In genomic region chr1:27689423-27690173, GRCh38 we compare ENCODE assay signal across 12 cellular contexts. TPM values are rescaled to one million over a fixed set of nuclear protein-coding genes. Genes with fewer than 3 reads are reported as not detected.
DNase-seq lines count a peak whose midpoint lies in the region; ATAC-seq and TF ChIP-seq lines count a peak whose summit lies in the region.
"Had no signal": no experiment of that assay in that cellular context is flagged by ENCODE, and none has a peak within 500 bp of the region (broad histone marks: within the 10 kb centered on the region; RNA-seq: fewer than 3 reads in every experiment).

No MANE protein-coding gene starts in this region.

- H3K27me3 Mint-ChIP-seq in glutamatergic neuron (ENCODE audit: unreplicated experiment) (no peaks in the 10 kb centered on the region), nephron progenitor cell (ENCODE audit: low read depth, poor library complexity) (no peaks in the 10 kb centered on the region)

- H3K4me3 Mint-ChIP-seq in glutamatergic neuron (ENCODE audit: unreplicated experiment) (no peak overlapping the region), nephron progenitor cell (no peak overlapping the region)

- H3K27me3 ChIP-seq in ACC112 (ENCODE audit: insufficient read depth, low read length) (no peaks in the 10 kb centered on the region), heart left ventricle (no peaks in the 10 kb centered on the region)
- H3K27me3 ChIP-seq: breast epithelium had no signal

- peaks cover 12% of the 10 kb centered on the region for H3K4me1 ChIP-seq in ACC112 (ENCODE audit: control insufficient read depth, insufficient read depth, low read length, unreplicated experiment)
- H3K4me1 ChIP-seq in heart left ventricle: peaks cover 0 to 17% (median 0%) of the 10 kb centered on the region in 12 donors
- H3K4me1 ChIP-seq: breast epithelium had no signal

- no peaks in the 10 kb centered on the region for H3K79me2 ChIP-seq in ACC112 (ENCODE audit: control insufficient read depth, insufficient read depth, low read length, unreplicated experiment)

- intact Hi-C loops in heart left ventricle (cut with DNase I): no loop called here

- H3K27ac Mint-ChIP-seq in glutamatergic neuron (ENCODE audit: unreplicated experiment) (no peak overlapping the region), nephron progenitor cell (no peak overlapping the region)

- no peak for TF ChIP-seq POLR2A in heart left ventricle (IDR thresholded peaks at IDR 0.05)

- H3K9me3 Mint-ChIP-seq in glutamatergic neuron (ENCODE audit: unreplicated experiment): peaks cover 1% of the 10 kb centered on the region
- H3K9me3 Mint-ChIP-seq in nephron progenitor cell: peaks cover 21% of the 10 kb centered on the region

- no peaks in the 10 kb centered on the region for H3K9me3 ChIP-seq in heart left ventricle
- H3K9me3 ChIP-seq: breast epithelium had no signal

- DNase-seq in M059J (ENCODE audit: low read depth): peak; percentile 79
- DNase-seq in heart left ventricle: no peak
- DNase-seq in glutamatergic neuron: no peak
- DNase-seq in nephron progenitor cell: no peak
- DNase-seq in DMS79 (lab: John Stamatoyannopoulos, UW): no peak
- DNase-seq: DMS153, left colon, NCI-H1417 had no signal

- peak overlapping the region; percentile 63 for H3K4me3 ChIP-seq in ACC112 (ENCODE audit: low read depth, low read length)
- H3K4me3 ChIP-seq in heart left ventricle: peak overlapping the region in 3 of 12 donors; percentile 5 to 36 (median 17)

- H3K4me1 Mint-ChIP-seq in glutamatergic neuron (ENCODE audit: low read depth, unreplicated experiment): no peaks in the 10 kb centered on the region
- peaks cover 24% of the 10 kb centered on the region for H3K4me1 Mint-ChIP-seq in nephron progenitor cell

- H3K36me3 Mint-ChIP-seq in glutamatergic neuron (ENCODE audit: unreplicated experiment) (no peaks in the 10 kb centered on the region), nephron progenitor cell (ENCODE audit: low read depth) (no peaks in the 10 kb centered on the region)

- H3K27ac ChIP-seq in ACC112 (ENCODE audit: low read depth, low read length) (peak overlapping the region; percentile 38), heart left ventricle (peak overlapping the region in 8 of 12 donors; percentile 3 to 72 (median 32))

- peak overlapping the region; percentile 98 for H2AFZ ChIP-seq in ACC112 (ENCODE audit: low read length, unreplicated experiment)

- ATAC-seq in GM18861 (IDR thresholded peaks at IDR 0.05; ENCODE audit: unreplicated experiment) (peak; percentile 75), heart left ventricle (peak in 2 of 4 donors; percentile 50 to 51), HG03520 (IDR thresholded peaks at IDR 0.05; ENCODE audit: unreplicated experiment) (no peak)
- ATAC-seq: left colon had no signal

- 45 to 59% (median 53%) methylated on average over 4 of the region's 4 CpGs for WGBS in heart left ventricle, 4 donors

- TF ChIP-seq CTCF in heart left ventricle (IDR thresholded peaks at IDR 0.05) (no peak), glutamatergic neuron (IDR thresholded peaks at IDR 0.05; ENCODE audit: partially characterized antibody, unreplicated experiment) (no peak), nephron progenitor cell (IDR thresholded peaks at IDR 0.05) (no peak)

- H3K36me3 ChIP-seq in ACC112 (ENCODE audit: insufficient read depth, low read length) (no peaks in the 10 kb centered on the region), heart left ventricle (no peaks in the 10 kb centered on the region)
- H3K36me3 ChIP-seq: breast epithelium had no signal

RNA-seq across cellular contexts. Expression of gene IFI6, which starts 17.6 kb away (rescaled TPM):
- total RNA-seq in M059J (2014; rRNA removed; shearing (Covaris generic)): 3,501 and 4,716 TPM in 2 replicates
- 100 to 1,000 TPM in 1 of 9 donors, 10 to 100 TPM in 8; 18.3 to 140 (median 70.2) TPM for total RNA-seq in heart left ventricle
- polyA plus RNA-seq in heart left ventricle: 10 to 100 TPM; 44.5 to 61.9 TPM
- 1.4 TPM for total RNA-seq in glutamatergic neuron (ENCODE audit: unreplicated experiment)

RNA-seq across cellular contexts. Expression of gene FAM76A, which starts 36.2 kb away (rescaled TPM):
- 22.7 and 26.4 TPM in 2 replicates for total RNA-seq in M059J (2014; rRNA removed; shearing (Covaris generic))
- total RNA-seq in heart left ventricle (10 to 100 TPM in 8 of 9 donors, 1 to 10 TPM in 1; 9.7 to 24.0 (median 13.5) TPM), glutamatergic neuron (ENCODE audit: unreplicated experiment) (9.1 TPM)
- 1 to 10 TPM; 3.7 to 4.4 TPM for polyA plus RNA-seq in heart left ventricle

RNA-seq across cellular contexts. Expression of gene FGR, which starts 54.6 kb away (rescaled TPM):
- 0.17 TPM in 1 of 2 replicates, not detected in the other for total RNA-seq in M059J (2014; rRNA removed; shearing (Covaris generic))
- total RNA-seq in heart left ventricle (10 to 100 TPM in 3 of 9 donors, 1 to 10 TPM in 6; 1.1 to 25.9 (median 3.3) TPM), glutamatergic neuron (ENCODE audit: unreplicated experiment) (not detected)
- 1 to 10 TPM; 2.8 to 7.2 TPM for polyA plus RNA-seq in heart left ventricle

Comparison
In these comparisons a context has a peak if more than half of its experiments do, and no peak if none do; other contexts are left out.
1. RNA of gene IFI6, which starts 17.6 kb away (total RNA-seq): 3,501 to 4,716 TPM in M059J; 18.3 to 140 TPM in heart left ventricle and 1.4 TPM in glutamatergic neuron (single experiment); every median in the first group is over 10 times any median in the second.